Comparison of ENCODE assay signal across 1 cellular context in genomic region chr20:36584018-36584481, GRCh38.
TF ChIP-seq lines count a peak whose summit lies in the region.

No MANE protein-coding gene starts in this region.

TF ChIP-seq in HEK293, 187 proteins besides CTCF, POLR2A, EP300 and RAD21 (continued from another document and continues in another):
- TF ChIP-seq ZNF518A (tag by site-specific recombination; conservative IDR thresholded peaks at IDR 0.05; ENCODE audit: low read depth) = no peak
- TF ChIP-seq KLF8 (tag by site-specific recombination; IDR thresholded peaks at IDR 0.05) = no peak
- peak; percentile 42; the same call in 1 of the 2 replicates for TF ChIP-seq ZBTB21 (tag by site-specific recombination; IDR thresholded peaks at IDR 0.05)
- TF ChIP-seq ZNF362 (tag by site-specific recombination; IDR thresholded peaks at IDR 0.05) = peak; percentile 64; the same call in 1 of the 2 replicates
- TF ChIP-seq ZNF76 (tag by site-specific recombination; IDR thresholded peaks at IDR 0.05; ENCODE audit: borderline replicate concordance, low read depth) = no peak
- TF ChIP-seq IKZF3 (tag by site-specific recombination; IDR thresholded peaks at IDR 0.05) = peak; percentile 63
- TF ChIP-seq PRDM10 (tag by site-specific recombination; IDR thresholded peaks at IDR 0.05) = peak; percentile 89
- no peak for TF ChIP-seq ZNF146 (tag by site-specific recombination; IDR thresholded peaks at IDR 0.05)
- TF ChIP-seq ZNF24 (tag by site-specific recombination; IDR thresholded peaks at IDR 0.05) = no peak
- no peak for TF ChIP-seq ZBTB6 (tag by site-specific recombination; IDR thresholded peaks at IDR 0.05)
- TF ChIP-seq ZNF660 (tag by site-specific recombination; IDR thresholded peaks at IDR 0.05) = no peak
- no peak for TF ChIP-seq ZNF768 (tag by site-specific recombination; IDR thresholded peaks at IDR 0.05)
- no peak; the same call in none of the 2 replicates for TF ChIP-seq OSR2 (tag by site-specific recombination; IDR thresholded peaks at IDR 0.05)
- TF ChIP-seq REST (tag by site-specific recombination; IDR thresholded peaks at IDR 0.05) = no peak
- TF ChIP-seq SCRT2 (tag by site-specific recombination; IDR thresholded peaks at IDR 0.05) = no peak
- TF ChIP-seq ZNF791 (tag by site-specific recombination; IDR thresholded peaks at IDR 0.05) = no peak
- TF ChIP-seq ZBTB20 (tag by site-specific recombination; IDR thresholded peaks at IDR 0.05) = no peak
- TF ChIP-seq PRDM2 (tag by site-specific recombination; IDR thresholded peaks at IDR 0.05; ENCODE audit: borderline replicate concordance) = no peak
- no peak for TF ChIP-seq ZNF133 (tag by site-specific recombination; IDR thresholded peaks at IDR 0.05)
- TF ChIP-seq ZSCAN5A (tag by site-specific recombination; IDR thresholded peaks at IDR 0.05) = no peak
- TF ChIP-seq ZNF324 (tag by site-specific recombination; IDR thresholded peaks at IDR 0.05) = no peak
- TF ChIP-seq ZNF600 (tag by site-specific recombination; IDR thresholded peaks at IDR 0.05) = 0 out of 2 replicates have a peak, but pooled peaks have one; percentile 10
- TF ChIP-seq BCL6B (tag by site-specific recombination; IDR thresholded peaks at IDR 0.05) = no peak
- no peak for TF ChIP-seq ZNF777 (tag by site-specific recombination; IDR thresholded peaks at IDR 0.05; ENCODE audit: borderline replicate concordance)
- TF ChIP-seq ZNF510 (tag by site-specific recombination; IDR thresholded peaks at IDR 0.05; ENCODE audit: insufficient replicate concordance) = no peak
- no peak for TF ChIP-seq RBAK (tag by site-specific recombination; IDR thresholded peaks at IDR 0.05)
- no peak for TF ChIP-seq ZNF677 (tag by site-specific recombination; IDR thresholded peaks at IDR 0.05)
- TF ChIP-seq ZNF555 (tag by site-specific recombination; conservative IDR thresholded peaks at IDR 0.05) = no peak
- no peak for TF ChIP-seq GLIS2 (tag by site-specific recombination; IDR thresholded peaks at IDR 0.05)
- peak; percentile 47; the same call in 1 of the 2 replicates for TF ChIP-seq GLIS1 (tag by site-specific recombination; IDR thresholded peaks at IDR 0.05)
- TF ChIP-seq ZNF138 (tag by site-specific recombination; IDR thresholded peaks at IDR 0.05; ENCODE audit: borderline replicate concordance) = no peak
- 0 out of 2 replicates have a peak, but pooled peaks have one; percentile 32 for TF ChIP-seq WT1 (tag by site-specific recombination; IDR thresholded peaks at IDR 0.05)
- TF ChIP-seq ZNF621 (tag by site-specific recombination; IDR thresholded peaks at IDR 0.05) = no peak
